10 cellular contexts compared by ENCODE assay signal in genomic region chr16:70684146-70685060, GRCh38. TPM values are rescaled to one million over a fixed set of nuclear protein-coding genes. Genes with fewer than 3 reads are reported as not detected.
A peak's percentile ranks its signal among the peaks of the same experiment; 100 is the strongest.
DNase-seq lines count a peak whose midpoint lies in the region; ATAC-seq, FAIRE-seq and TF ChIP-seq lines count a peak whose summit lies in the region.
"Had no signal": no experiment of that assay in that cellular context is flagged by ENCODE, and none has a peak within 500 bp of the region (broad histone marks: within the 10 kb centered on the region; RNA-seq: fewer than 3 reads in every experiment).

No MANE protein-coding gene starts in this region.

- H3K4me1 ChIP-seq in DND-41 (ENCODE audit: insufficient read depth, low read length) (peaks cover 22% of the 10 kb centered on the region), sigmoid colon (peaks cover 3 to 89% (median 86%) of the 10 kb centered on the region in 4 donors)

- TF ChIP-seq EP300 in sigmoid colon (IDR thresholded peaks at IDR 0.05) = no peak

- no peaks in the 10 kb centered on the region for H3K27me3 ChIP-seq in DND-41 (ENCODE audit: insufficient read depth, low read length, poor library complexity)
- no peaks in the 10 kb centered on the region for H3K27me3 ChIP-seq in sigmoid colon
- H3K27me3 ChIP-seq: foreskin keratinocyte had no signal

- H3K79me2 ChIP-seq in DND-41 (ENCODE audit: insufficient read depth, low read length) = peaks cover 23% of the 10 kb centered on the region

- H3K27me3 Mint-ChIP-seq in activated CD8-positive, alpha-beta T cell treated with anti-CD3 and anti-CD28 coated beads, Interleukin-2, amount 10 ng/mL, durations not matched to agents 7 days and 5 days (ENCODE audit: low read depth) = peaks cover 9% of the 10 kb centered on the region

- no peaks in the 10 kb centered on the region for H3K36me3 Mint-ChIP-seq in activated CD8-positive, alpha-beta T cell treated with anti-CD3 and anti-CD28 coated beads, Interleukin-2, amount 10 ng/mL, durations not matched to agents 7 days and 5 days (ENCODE audit: low read depth)

- no peak for ATAC-seq in DND-41 (ENCODE audit: insufficient read depth, low read depth)
- ATAC-seq in activated CD8-positive, alpha-beta T cell treated with anti-CD3 and anti-CD28 coated beads, Interleukin-2, amount 10 ng/mL, durations not matched to agents 7 days and 5 days = no peak
- ATAC-seq in left ventricle myocardium superior = no peak
- no peak for ATAC-seq in HG03565 (IDR thresholded peaks at IDR 0.05; ENCODE audit: unreplicated experiment)

- peaks cover 47% of the 10 kb centered on the region for H4K20me1 ChIP-seq in DND-41 (ENCODE audit: insufficient read depth, low read length)

- peaks cover 16% of the 10 kb centered on the region for H3K4me1 Mint-ChIP-seq in activated CD8-positive, alpha-beta T cell treated with anti-CD3 and anti-CD28 coated beads, Interleukin-2, amount 10 ng/mL, durations not matched to agents 7 days and 5 days (ENCODE audit: low read depth)

- H3K27ac Mint-ChIP-seq in activated CD8-positive, alpha-beta T cell treated with anti-CD3 and anti-CD28 coated beads, Interleukin-2, amount 10 ng/mL, durations not matched to agents 7 days and 5 days = no peak overlapping the region
- H3K27ac Mint-ChIP-seq: T-helper 1 cell treated with Interleukin-12 subunit alpha and Interleukin-12 subunit beta and Interleukin-4 antibody, amounts not matched to agents 30 μg/mL and 1 μg/mL, for 36 hours had no signal

- H2AFZ ChIP-seq in DND-41 (ENCODE audit: low read depth, low read length) = no peak overlapping the region

- intact Hi-C loops in left ventricle myocardium superior (cut with micrococcal nuclease) (loop anchor here (10.0 kb wide), 2 partner anchors 50 to 90 kb away; no protein-coding TSS in a partner anchor), sigmoid colon (cut with DNase I) (no loop called here)

- TF ChIP-seq POLR2A in sigmoid colon (IDR thresholded peaks at IDR 0.05) = no peak

- TF ChIP-seq CTCF in DND-41 (IDR thresholded peaks at IDR 0.05; ENCODE audit: borderline replicate concordance, extremely low read depth, low read length, poor library complexity, severe bottlenecking) (no peak), sigmoid colon (IDR thresholded peaks at IDR 0.05) (no peak)

- H3K4me3 ChIP-seq in DND-41 (ENCODE audit: low read depth in 1 of 2, low read length in 2 of 2) (peak overlapping the region; percentile 43 to 64; a peak in 3 of 4 replicates), sigmoid colon (peak overlapping the region; percentile 75 to 93 (median 84))

- peaks cover 6% of the 10 kb centered on the region for H3K36me3 ChIP-seq in DND-41 (ENCODE audit: insufficient read depth, low read length)
- H3K36me3 ChIP-seq in sigmoid colon = peaks cover 4 to 11% (median 8%) of the 10 kb centered on the region in 4 donors

- no peak for FAIRE-seq in RCC 7860 (lab: Jason Lieb, UNC)

- H3K27ac ChIP-seq in DND-41 (ENCODE audit: low read length) (no peak overlapping the region), sigmoid colon (peak overlapping the region; percentile 86 to 99 (median 96))
- H3K27ac ChIP-seq: foreskin keratinocyte had no signal

- H3K9me3 ChIP-seq in DND-41 (ENCODE audit: insufficient read depth, low read length, severe bottlenecking) (no peaks in the 10 kb centered on the region), sigmoid colon (no peaks in the 10 kb centered on the region)

- H3K4me2 ChIP-seq in DND-41 (ENCODE audit: insufficient read depth, low read length) = peak overlapping the region; percentile 80

- DNase-seq in DND-41 (no peak), left ventricle myocardium superior (peak; percentile 66), sigmoid colon (no peak), HEK293T (ENCODE audit: extremely low spot score) (no peak), RCC 7860 (ENCODE audit: low spot score) (no peak), NCI-H524 (lab: John Stamatoyannopoulos, UW) (no peak)
- DNase-seq in activated CD8-positive, alpha-beta T cell treated with anti-CD3 and anti-CD28 coated beads, Interleukin-2, amount 10 ng/mL, durations not matched to agents 7 days and 5 days = no peak
- DNase-seq: foreskin keratinocyte had no signal

- H3K4me3 Mint-ChIP-seq in activated CD8-positive, alpha-beta T cell treated with anti-CD3 and anti-CD28 coated beads, Interleukin-2, amount 10 ng/mL, durations not matched to agents 7 days and 5 days = peak overlapping the region; percentile 49
- H3K4me3 Mint-ChIP-seq: T-helper 1 cell treated with Interleukin-12 subunit alpha and Interleukin-12 subunit beta and Interleukin-4 antibody, amounts not matched to agents 30 μg/mL and 1 μg/mL, for 36 hours had no signal

- H3K9ac ChIP-seq in DND-41 (ENCODE audit: low read depth, low read length) = peak overlapping the region; percentile 64

- CTCF ChIA-PET in activated CD8-positive, alpha-beta T cell treated with anti-CD3 and anti-CD28 coated beads, Interleukin-2, amount 10 ng/mL, durations not matched to agents 7 days and 5 days (lab: Charles Lee) = interaction anchor here (2.6 kb wide), 1 partner anchor 87 kb away, joined by 14 read pairs; no protein-coding TSS in a partner anchor
- CTCF ChIA-PET in HEK293T (lab: Yijun Ruan, JAX) = no interaction called here

- POLR2A ChIA-PET in activated CD8-positive, alpha-beta T cell treated with anti-CD3 and anti-CD28 coated beads, Interleukin-2, amount 10 ng/mL, durations not matched to agents 7 days and 5 days (lab: Charles Lee) = no interaction called here
- POLR2A ChIA-PET in HEK293T (lab: Yijun Ruan, JAX) = no interaction called here

- WGBS in sigmoid colon, 2 donors = 74 to 86% methylated on average over 14 of the region's 14 CpGs

- no peaks in the 10 kb centered on the region for H3K9me3 Mint-ChIP-seq in activated CD8-positive, alpha-beta T cell treated with anti-CD3 and anti-CD28 coated beads, Interleukin-2, amount 10 ng/mL, durations not matched to agents 7 days and 5 days (ENCODE audit: insufficient read depth)
- H3K9me3 Mint-ChIP-seq: T-helper 1 cell treated with Interleukin-12 subunit alpha and Interleukin-12 subunit beta and Interleukin-4 antibody, amounts not matched to agents 30 μg/mL and 1 μg/mL, for 36 hours had no signal

TF ChIP-seq in HEK293T, 16 proteins besides CTCF, POLR2A, EP300 and RAD21:
- no peak for TF ChIP-seq SP1 (IDR thresholded peaks at IDR 0.05)
- no peak for TF ChIP-seq ARNT (IDR thresholded peaks at IDR 0.05)
- TF ChIP-seq LEF1 (IDR thresholded peaks at IDR 0.05; ENCODE audit: borderline replicate concordance) = no peak
- TF ChIP-seq NFRKB (IDR thresholded peaks at IDR 0.05) = no peak
- no peak for TF ChIP-seq TARDBP (IDR thresholded peaks at IDR 0.05)
- TF ChIP-seq FOXM1 (IDR thresholded peaks at IDR 0.05; ENCODE audit: borderline replicate concordance) = no peak
- TF ChIP-seq SUZ12 (IDR thresholded peaks at IDR 0.05) = no peak
- no peak for TF ChIP-seq BHLHE40 (IDR thresholded peaks at IDR 0.05; ENCODE audit: borderline replicate concordance)
- TF ChIP-seq HDGF (IDR thresholded peaks at IDR 0.05; ENCODE audit: borderline replicate concordance) = no peak
- TF ChIP-seq L3MBTL2 (conservative IDR thresholded peaks at IDR 0.05) = no peak
- no peak for TF ChIP-seq FOXK2 (IDR thresholded peaks at IDR 0.05)
- TF ChIP-seq ZNF384 (IDR thresholded peaks at IDR 0.05) = no peak
- TF ChIP-seq CTBP1 (IDR thresholded peaks at IDR 0.05; ENCODE audit: borderline replicate concordance) = no peak
- no peak for TF ChIP-seq FOXA1 (IDR thresholded peaks at IDR 0.05)
- TF ChIP-seq, protein P1, sequence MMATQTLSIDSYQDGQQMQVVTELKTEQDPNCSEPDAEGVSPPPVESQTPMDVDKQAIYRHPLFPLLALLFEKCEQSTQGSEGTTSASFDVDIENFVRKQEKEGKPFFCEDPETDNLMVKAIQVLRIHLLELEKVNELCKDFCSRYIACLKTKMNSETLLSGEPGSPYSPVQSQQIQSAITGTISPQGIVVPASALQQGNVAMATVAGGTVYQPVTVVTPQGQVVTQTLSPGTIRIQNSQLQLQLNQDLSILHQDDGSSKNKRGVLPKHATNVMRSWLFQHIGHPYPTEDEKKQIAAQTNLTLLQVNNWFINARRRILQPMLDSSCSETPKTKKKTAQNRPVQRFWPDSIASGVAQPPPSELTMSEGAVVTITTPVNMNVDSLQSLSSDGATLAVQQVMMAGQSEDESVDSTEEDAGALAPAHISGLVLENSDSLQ (IDR thresholded peaks at IDR 0.05) = no peak
- no peak for TF ChIP-seq ELF4 (IDR thresholded peaks at IDR 0.05)
TF ChIP-seq in HEK293T: peak in this region for 0.

RNA-seq across cellular contexts. Expression of gene MTSS2, which starts 1.4 kb away (rescaled TPM):
- total RNA-seq in activated CD8-positive, alpha-beta T cell treated with anti-CD3 and anti-CD28 coated beads, Interleukin-2, amount 10 ng/mL, durations not matched to agents 7 days and 5 days = 1 to 10 TPM; 5.7 to 6.0 TPM
- total RNA-seq in left ventricle myocardium superior = 101 TPM
- total RNA-seq in sigmoid colon = 10 to 100 TPM; 36.4 to 100.0 (median 60.7) TPM
- polyA plus RNA-seq in sigmoid colon = 10 to 100 TPM in 2 of 3 donors, 1 to 10 TPM in 1; 5.4 to 28.2 (median 10.9) TPM

RNA-seq across cellular contexts. Expression of gene IL34, which starts 38.0 kb away (rescaled TPM):
- total RNA-seq in activated CD8-positive, alpha-beta T cell treated with anti-CD3 and anti-CD28 coated beads, Interleukin-2, amount 10 ng/mL, durations not matched to agents 7 days and 5 days = under 1 TPM; 0.13 to 0.42 TPM
- total RNA-seq in left ventricle myocardium superior (1.5 TPM), sigmoid colon (1 to 10 TPM in 3 of 4 donors, not detected in 1; 3.6 to 5.4 (median 4.6) TPM)
- 1 to 10 TPM in 2 of 3 donors, not detected in 1; 1.8 to 5.5 TPM for polyA plus RNA-seq in sigmoid colon

Comparison
In these comparisons a context has a peak if more than half of its experiments do, and no peak if none do; other contexts are left out.
1. RNA of gene MTSS2, which starts 1.4 kb away (total RNA-seq): 101 TPM in left ventricle myocardium superior (single experiment) and 36.4 to 100.0 TPM in sigmoid colon; 5.7 to 6.0 TPM in activated CD8-positive, alpha-beta T cell treated with anti-CD3 and anti-CD28 coated beads, Interleukin-2, amount 10 ng/mL, durations not matched to agents 7 days and 5 days; every median in the first group is over 4 times any median in the second.